Comparison of ENCODE assay signal across 8 cellular contexts in genomic region chr19:18373892-18374629, GRCh38. TPM values are rescaled to one million over a fixed set of nuclear protein-coding genes. Genes with fewer than 3 reads are reported as not detected.
DNase-seq lines count a peak whose midpoint lies in the region; ATAC-seq and TF ChIP-seq lines count a peak whose summit lies in the region.

No MANE protein-coding gene starts in this region.

- H3K36me3 Mint-ChIP-seq in natural killer cell treated with Interleukin-12 subunit alpha and Interleukin-12 subunit beta and Interleukin-15 and Interleukin-18, amount 100 ng/mL, for 72 hours: no peaks in the 10 kb centered on the region

- H3K4me3 ChIP-seq in fibroblast of pulmonary artery (replicated peaks; ENCODE audit: low read depth, low read length): no peak overlapping the region

- H3K27me3 Mint-ChIP-seq in natural killer cell treated with Interleukin-12 subunit alpha and Interleukin-12 subunit beta and Interleukin-15 and Interleukin-18, amount 100 ng/mL, for 72 hours: no peaks in the 10 kb centered on the region

- H3K9me3 Mint-ChIP-seq in natural killer cell treated with Interleukin-12 subunit alpha and Interleukin-12 subunit beta and Interleukin-15 and Interleukin-18, amount 100 ng/mL, for 72 hours: no peaks in the 10 kb centered on the region

- DNase-seq in AG09319 (ENCODE audit: extremely low read depth, low read depth) (peak; percentile 82), NCI-H510A treated with DMSO at 0.1 percent for 48 hours (lab: John Stamatoyannopoulos, UW) (peak; percentile 60), activated T-cell treated with anti-CD3 and anti-CD28 coated beads for 4 hours (peak; percentile 21), fibroblast of pulmonary artery (ENCODE audit: low read depth) (peak; percentile 99), superior temporal gyrus (ENCODE audit: extremely low spot score) (peak; percentile 18)
- DNase-seq in natural killer cell treated with Interleukin-12 subunit alpha and Interleukin-12 subunit beta and Interleukin-15 and Interleukin-18, amount 100 ng/mL, for 72 hours (ENCODE audit: low spot score): peak; percentile 97

- peak overlapping the region; percentile 77 for H3K4me3 Mint-ChIP-seq in natural killer cell treated with Interleukin-12 subunit alpha and Interleukin-12 subunit beta and Interleukin-15 and Interleukin-18, amount 100 ng/mL, for 72 hours

- H3K27ac Mint-ChIP-seq in natural killer cell treated with Interleukin-12 subunit alpha and Interleukin-12 subunit beta and Interleukin-15 and Interleukin-18, amount 100 ng/mL, for 72 hours: peak overlapping the region; percentile 85 to 96

- H3K4me1 Mint-ChIP-seq in natural killer cell treated with Interleukin-12 subunit alpha and Interleukin-12 subunit beta and Interleukin-15 and Interleukin-18, amount 100 ng/mL, for 72 hours (ENCODE audit: low read depth in 2 of 2): peaks cover 13% of the 10 kb centered on the region in 2 donors

- peak; percentile 60 for ATAC-seq in GM18861 (IDR thresholded peaks at IDR 0.05; ENCODE audit: unreplicated experiment)
- ATAC-seq in HG03095 (IDR thresholded peaks at IDR 0.05; ENCODE audit: unreplicated experiment): peak; percentile 80
- ATAC-seq in natural killer cell treated with Interleukin-12 subunit alpha and Interleukin-12 subunit beta and Interleukin-15 and Interleukin-18, amount 100 ng/mL, for 72 hours: peak; percentile 98 to 100

- no peak for TF ChIP-seq CTCF in AG09319 (IDR thresholded peaks at IDR 0.05; ENCODE audit: low read depth, low read length)
- TF ChIP-seq CTCF in fibroblast of pulmonary artery (IDR thresholded peaks at IDR 0.05; ENCODE audit: low read length, missing control alignments): no peak

RNA-seq across cellular contexts. Expression of gene GDF15, which starts 11.9 kb away (rescaled TPM):
- under 1 TPM in 1 of 2 donors, not detected in 1; 0.71 TPM for total RNA-seq in natural killer cell treated with Interleukin-12 subunit alpha and Interleukin-12 subunit beta and Interleukin-15 and Interleukin-18, amount 100 ng/mL, for 72 hours

RNA-seq across cellular contexts. Expression of gene LRRC25, which starts 23.4 kb away (rescaled TPM):
- total RNA-seq in natural killer cell treated with Interleukin-12 subunit alpha and Interleukin-12 subunit beta and Interleukin-15 and Interleukin-18, amount 100 ng/mL, for 72 hours: not detected

RNA-seq across cellular contexts. Expression of gene PGPEP1, which starts 33.7 kb away (rescaled TPM):
- 10 to 100 TPM; 42.1 to 50.7 TPM for total RNA-seq in natural killer cell treated with Interleukin-12 subunit alpha and Interleukin-12 subunit beta and Interleukin-15 and Interleukin-18, amount 100 ng/mL, for 72 hours

RNA-seq across cellular contexts. Expression of gene SSBP4, which starts 45.1 kb away (rescaled TPM):
- 100 to 1,000 TPM; 112 to 271 TPM for total RNA-seq in natural killer cell treated with Interleukin-12 subunit alpha and Interleukin-12 subunit beta and Interleukin-15 and Interleukin-18, amount 100 ng/mL, for 72 hours

RNA-seq across cellular contexts. Expression of gene LSM4, which starts 51.2 kb away (rescaled TPM):
- 100 to 1,000 TPM; 153 to 223 TPM for total RNA-seq in natural killer cell treated with Interleukin-12 subunit alpha and Interleukin-12 subunit beta and Interleukin-15 and Interleukin-18, amount 100 ng/mL, for 72 hours

Comparison
In these comparisons a context has a peak if more than half of its experiments do, and no peak if none do; other contexts are left out.
1. DNase-seq: peak in every context shown above with its lines; median percentile 99 in fibroblast of pulmonary artery; 97 in natural killer cell treated with Interleukin-12 subunit alpha and Interleukin-12 subunit beta and Interleukin-15 and Interleukin-18, amount 100 ng/mL, for 72 hours; 82 in AG09319; 60 in NCI-H510A treated with DMSO at 0.1 percent for 48 hours; 21 in activated T-cell treated with anti-CD3 and anti-CD28 coated beads for 4 hours; 18 in superior temporal gyrus.